Comparison of ENCODE assay signal across 8 cellular contexts in the genomic region with DNA sequence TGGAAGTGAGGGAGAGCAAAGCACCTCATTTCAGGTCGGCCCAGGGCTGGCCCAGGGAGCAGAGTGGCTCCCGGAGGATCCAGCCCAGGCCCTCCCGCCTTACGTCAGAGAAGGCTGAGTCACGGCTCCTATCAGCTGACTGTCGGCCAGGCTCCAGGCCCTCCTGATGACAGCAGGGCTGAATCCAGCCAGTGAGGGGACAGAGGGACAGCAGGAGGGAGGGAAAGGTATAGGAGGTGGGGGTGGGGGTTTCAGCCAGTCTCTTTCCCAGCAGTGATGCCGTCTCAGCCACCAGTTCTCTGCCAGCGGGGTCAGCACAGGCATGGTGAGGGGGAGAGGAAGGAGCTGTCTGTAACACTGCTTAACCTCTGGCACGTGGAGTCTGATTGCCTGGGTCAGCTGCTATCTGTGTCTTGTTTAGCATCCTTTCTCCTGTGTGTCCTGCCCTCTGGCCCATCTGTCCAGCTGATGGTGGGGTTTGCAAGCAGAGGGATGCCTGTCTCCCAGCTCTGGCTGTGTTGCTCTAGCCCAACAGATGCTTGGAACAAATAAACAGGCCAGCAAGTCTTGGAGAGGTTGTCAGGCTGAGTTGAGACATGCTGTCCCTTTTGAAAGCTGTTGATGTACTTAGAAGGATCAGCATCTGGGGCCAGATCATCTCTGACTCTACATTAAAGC.
DNase-seq lines count a peak whose midpoint lies in the region; ATAC-seq lines count a peak whose summit lies in the region.

No MANE protein-coding gene starts in this region.

- in situ Hi-C loops in ACHN (cut with HindIII; ENCODE audit: low pct_ligation_motif_present, low pct_unique_long_range_greater_than_20kb, low sequenced_read_pairs): no loop called here

- H3K27me3 ChIP-seq in esophagus (ENCODE audit: control insufficient read depth in 1 of 2, insufficient read depth in 2 of 2, low read length in 2 of 2): no peaks in the 10 kb centered on the region
- H3K27me3 ChIP-seq in mucosa of rectum (ENCODE audit: control insufficient read depth in 2 of 2, insufficient read depth in 2 of 2, low read length in 2 of 2): no peaks in the 10 kb centered on the region

- H3K36me3 ChIP-seq in esophagus (ENCODE audit: control insufficient read depth in 2 of 2, insufficient read depth in 2 of 2, low read length in 1 of 2) (no peaks in the 10 kb centered on the region), mucosa of rectum (ENCODE audit: control insufficient read depth in 2 of 2, insufficient read depth in 2 of 2, low read length in 2 of 2) (no peaks in the 10 kb centered on the region)

- peak; percentile 75 for DNase-seq in ACHN
- DNase-seq in NCI-H226: peak; percentile 92
- DNase-seq in UCSD-AML1 (lab: John Stamatoyannopoulos, UW; ENCODE audit: unreplicated experiment): no peak

- peaks cover 0 to 4% of the 10 kb centered on the region in 2 donors for H3K4me1 ChIP-seq in esophagus (ENCODE audit: control insufficient read depth in 2 of 2, insufficient read depth in 2 of 2, low read length in 1 of 2)
- peaks cover 7 to 11% of the 10 kb centered on the region in 2 donors for H3K4me1 ChIP-seq in mucosa of rectum (ENCODE audit: control insufficient read depth in 2 of 2, insufficient read depth in 2 of 2, low read length in 2 of 2)

- H3K9me3 ChIP-seq in esophagus (ENCODE audit: control insufficient read depth in 2 of 2, insufficient read depth in 1 of 2, low read depth in 1 of 2, low read length in 1 of 2) (no peaks in the 10 kb centered on the region), mucosa of rectum (ENCODE audit: control insufficient read depth in 2 of 2, low read length in 2 of 2) (no peaks in the 10 kb centered on the region)

- no peak overlapping the region for H3K9ac ChIP-seq in mucosa of rectum (ENCODE audit: low read depth in 1 of 2, low read length in 2 of 2)

- 32 to 37% methylated on average over 9 of the region's 9 CpGs for WGBS in esophagus, 2 donors

- ATAC-seq in GM21786 (IDR thresholded peaks at IDR 0.05; ENCODE audit: unreplicated experiment) (no peak), HG03378 (IDR thresholded peaks at IDR 0.05; ENCODE audit: unreplicated experiment) (no peak), GM18517 (IDR thresholded peaks at IDR 0.05; ENCODE audit: unreplicated experiment) (no peak)

- H3K27ac ChIP-seq in esophagus (ENCODE audit: low read depth in 2 of 2, low read length in 1 of 2): peak overlapping the region; percentile 75 to 78
- H3K27ac ChIP-seq in mucosa of rectum (ENCODE audit: low read depth in 2 of 2, low read length in 2 of 2): peak overlapping the region; percentile 61 to 74

- H3K4me3 ChIP-seq in esophagus (ENCODE audit: low read depth in 1 of 2, low read length in 2 of 2) (no peak overlapping the region), mucosa of rectum (ENCODE audit: low read length in 2 of 2) (no peak overlapping the region)
